ENCODE assay signal across 1 cellular context in the genomic region with DNA sequence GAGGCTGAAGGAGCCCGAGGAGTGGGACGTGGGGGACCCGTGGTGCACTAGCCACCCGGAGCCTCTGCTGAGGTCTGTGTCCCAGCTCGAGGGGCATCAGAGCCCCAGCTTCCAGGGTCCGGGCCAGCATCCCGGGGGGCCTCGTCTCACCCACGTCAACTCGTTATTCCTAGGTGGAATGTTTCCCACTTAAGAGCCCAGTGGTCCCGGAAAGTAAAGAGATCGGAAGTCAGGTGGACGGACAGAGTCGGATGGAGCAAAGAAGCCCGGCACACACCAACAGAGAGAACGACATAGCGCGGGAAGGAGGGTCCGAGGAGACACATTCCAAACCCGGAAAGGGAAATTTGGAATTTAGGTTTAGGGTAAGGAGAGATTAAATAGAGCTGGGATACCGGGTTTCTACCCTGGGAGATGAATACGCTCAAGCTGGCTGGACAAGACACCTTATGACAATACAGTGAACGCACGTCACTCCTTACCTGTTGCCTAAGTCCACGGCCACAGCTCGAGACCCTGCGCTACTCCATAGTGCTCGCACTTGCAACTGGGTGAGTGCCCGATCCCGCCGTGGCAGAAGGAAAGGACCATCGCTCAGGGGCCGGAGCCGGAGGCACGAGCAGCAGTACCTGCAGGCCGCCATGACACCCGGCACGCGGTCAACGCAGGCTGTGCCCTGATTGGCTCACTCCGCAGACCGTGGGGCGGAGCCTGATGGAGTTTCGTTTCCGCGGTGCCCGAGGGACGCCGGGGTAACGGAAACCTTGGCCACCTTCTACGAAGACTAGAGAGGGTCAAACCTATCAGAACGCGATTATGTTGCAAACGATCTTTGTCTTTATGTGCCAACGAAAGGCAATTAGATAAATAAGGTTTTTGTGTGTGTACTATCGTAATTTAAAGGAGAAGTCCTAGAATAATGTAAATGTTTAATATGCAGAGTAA.
TF ChIP-seq lines count a peak whose summit lies in the region.

Gene PNPT1 (minus strand): TSS at position 664 of the 945 bp plus-strand sequence. CDS start 21 bp downstream, at position 643.

TF ChIP-seq in GM12878, 131 proteins besides CTCF, POLR2A, EP300 and RAD21 (continued from another document):
- TF ChIP-seq ZNF207 (IDR thresholded peaks at IDR 0.05; ENCODE audit: borderline replicate concordance) = peak; percentile 58; the same call in 1 of the 2 replicates
- TF ChIP-seq IRF3 (IDR thresholded peaks at IDR 0.05) = no peak
- TF ChIP-seq TAF1 (IDR thresholded peaks at IDR 0.05; ENCODE audit: borderline replicate concordance, low read depth, low read length) = peak; percentile 92
- TF ChIP-seq, protein P1, sequence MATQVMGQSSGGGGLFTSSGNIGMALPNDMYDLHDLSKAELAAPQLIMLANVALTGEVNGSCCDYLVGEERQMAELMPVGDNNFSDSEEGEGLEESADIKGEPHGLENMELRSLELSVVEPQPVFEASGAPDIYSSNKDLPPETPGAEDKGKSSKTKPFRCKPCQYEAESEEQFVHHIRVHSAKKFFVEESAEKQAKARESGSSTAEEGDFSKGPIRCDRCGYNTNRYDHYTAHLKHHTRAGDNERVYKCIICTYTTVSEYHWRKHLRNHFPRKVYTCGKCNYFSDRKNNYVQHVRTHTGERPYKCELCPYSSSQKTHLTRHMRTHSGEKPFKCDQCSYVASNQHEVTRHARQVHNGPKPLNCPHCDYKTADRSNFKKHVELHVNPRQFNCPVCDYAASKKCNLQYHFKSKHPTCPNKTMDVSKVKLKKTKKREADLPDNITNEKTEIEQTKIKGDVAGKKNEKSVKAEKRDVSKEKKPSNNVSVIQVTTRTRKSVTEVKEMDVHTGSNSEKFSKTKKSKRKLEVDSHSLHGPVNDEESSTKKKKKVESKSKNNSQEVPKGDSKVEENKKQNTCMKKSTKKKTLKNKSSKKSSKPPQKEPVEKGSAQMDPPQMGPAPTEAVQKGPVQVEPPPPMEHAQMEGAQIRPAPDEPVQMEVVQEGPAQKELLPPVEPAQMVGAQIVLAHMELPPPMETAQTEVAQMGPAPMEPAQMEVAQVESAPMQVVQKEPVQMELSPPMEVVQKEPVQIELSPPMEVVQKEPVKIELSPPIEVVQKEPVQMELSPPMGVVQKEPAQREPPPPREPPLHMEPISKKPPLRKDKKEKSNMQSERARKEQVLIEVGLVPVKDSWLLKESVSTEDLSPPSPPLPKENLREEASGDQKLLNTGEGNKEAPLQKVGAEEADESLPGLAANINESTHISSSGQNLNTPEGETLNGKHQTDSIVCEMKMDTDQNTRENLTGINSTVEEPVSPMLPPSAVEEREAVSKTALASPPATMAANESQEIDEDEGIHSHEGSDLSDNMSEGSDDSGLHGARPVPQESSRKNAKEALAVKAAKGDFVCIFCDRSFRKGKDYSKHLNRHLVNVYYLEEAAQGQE (IDR thresholded peaks at IDR 0.05; ENCODE audit: low read depth, low read length) = no peak
- TF ChIP-seq NFYA (IDR thresholded peaks at IDR 0.05; ENCODE audit: borderline replicate concordance, low read depth, low read length) = no peak
- TF ChIP-seq FOXM1 (IDR thresholded peaks at IDR 0.05; ENCODE audit: low read depth, low read length) = 0 out of 2 replicates have a peak, but pooled peaks have one; percentile 22
- TF ChIP-seq TCF3 (IDR thresholded peaks at IDR 0.05; ENCODE audit: borderline replicate concordance, insufficient read depth, low read depth, low read length) = 0 out of 2 replicates have a peak, but pooled peaks have one; percentile 55
- TF ChIP-seq RCOR1 (conservative IDR thresholded peaks at IDR 0.05; ENCODE audit: low read depth, low read length) = no peak; the same call in 1 of the 2 replicates
- TF ChIP-seq, protein P2, sequence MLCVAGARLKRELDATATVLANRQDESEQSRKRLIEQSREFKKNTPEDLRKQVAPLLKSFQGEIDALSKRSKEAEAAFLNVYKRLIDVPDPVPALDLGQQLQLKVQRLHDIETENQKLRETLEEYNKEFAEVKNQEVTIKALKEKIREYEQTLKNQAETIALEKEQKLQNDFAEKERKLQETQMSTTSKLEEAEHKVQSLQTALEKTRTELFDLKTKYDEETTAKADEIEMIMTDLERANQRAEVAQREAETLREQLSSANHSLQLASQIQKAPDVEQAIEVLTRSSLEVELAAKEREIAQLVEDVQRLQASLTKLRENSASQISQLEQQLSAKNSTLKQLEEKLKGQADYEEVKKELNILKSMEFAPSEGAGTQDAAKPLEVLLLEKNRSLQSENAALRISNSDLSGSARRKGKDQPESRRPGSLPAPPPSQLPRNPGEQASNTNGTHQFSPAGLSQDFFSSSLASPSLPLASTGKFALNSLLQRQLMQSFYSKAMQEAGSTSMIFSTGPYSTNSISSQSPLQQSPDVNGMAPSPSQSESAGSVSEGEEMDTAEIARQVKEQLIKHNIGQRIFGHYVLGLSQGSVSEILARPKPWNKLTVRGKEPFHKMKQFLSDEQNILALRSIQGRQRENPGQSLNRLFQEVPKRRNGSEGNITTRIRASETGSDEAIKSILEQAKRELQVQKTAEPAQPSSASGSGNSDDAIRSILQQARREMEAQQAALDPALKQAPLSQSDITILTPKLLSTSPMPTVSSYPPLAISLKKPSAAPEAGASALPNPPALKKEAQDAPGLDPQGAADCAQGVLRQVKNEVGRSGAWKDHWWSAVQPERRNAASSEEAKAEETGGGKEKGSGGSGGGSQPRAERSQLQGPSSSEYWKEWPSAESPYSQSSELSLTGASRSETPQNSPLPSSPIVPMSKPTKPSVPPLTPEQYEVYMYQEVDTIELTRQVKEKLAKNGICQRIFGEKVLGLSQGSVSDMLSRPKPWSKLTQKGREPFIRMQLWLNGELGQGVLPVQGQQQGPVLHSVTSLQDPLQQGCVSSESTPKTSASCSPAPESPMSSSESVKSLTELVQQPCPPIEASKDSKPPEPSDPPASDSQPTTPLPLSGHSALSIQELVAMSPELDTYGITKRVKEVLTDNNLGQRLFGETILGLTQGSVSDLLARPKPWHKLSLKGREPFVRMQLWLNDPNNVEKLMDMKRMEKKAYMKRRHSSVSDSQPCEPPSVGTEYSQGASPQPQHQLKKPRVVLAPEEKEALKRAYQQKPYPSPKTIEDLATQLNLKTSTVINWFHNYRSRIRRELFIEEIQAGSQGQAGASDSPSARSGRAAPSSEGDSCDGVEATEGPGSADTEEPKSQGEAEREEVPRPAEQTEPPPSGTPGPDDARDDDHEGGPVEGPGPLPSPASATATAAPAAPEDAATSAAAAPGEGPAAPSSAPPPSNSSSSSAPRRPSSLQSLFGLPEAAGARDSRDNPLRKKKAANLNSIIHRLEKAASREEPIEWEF (IDR thresholded peaks at IDR 0.05; ENCODE audit: insufficient replicate concordance, low read depth, low read length) = no peak
- TF ChIP-seq EGR1 (IDR thresholded peaks at IDR 0.05; ENCODE audit: borderline replicate concordance in 1 of 2, low read depth in 2 of 2, low read length in 2 of 2) = no peak
- TF ChIP-seq ZNF384 (IDR thresholded peaks at IDR 0.05; ENCODE audit: borderline replicate concordance, low read depth, low read length) = no peak
